Comparison of ENCODE assay signal across 1 cellular context in the genomic region with DNA sequence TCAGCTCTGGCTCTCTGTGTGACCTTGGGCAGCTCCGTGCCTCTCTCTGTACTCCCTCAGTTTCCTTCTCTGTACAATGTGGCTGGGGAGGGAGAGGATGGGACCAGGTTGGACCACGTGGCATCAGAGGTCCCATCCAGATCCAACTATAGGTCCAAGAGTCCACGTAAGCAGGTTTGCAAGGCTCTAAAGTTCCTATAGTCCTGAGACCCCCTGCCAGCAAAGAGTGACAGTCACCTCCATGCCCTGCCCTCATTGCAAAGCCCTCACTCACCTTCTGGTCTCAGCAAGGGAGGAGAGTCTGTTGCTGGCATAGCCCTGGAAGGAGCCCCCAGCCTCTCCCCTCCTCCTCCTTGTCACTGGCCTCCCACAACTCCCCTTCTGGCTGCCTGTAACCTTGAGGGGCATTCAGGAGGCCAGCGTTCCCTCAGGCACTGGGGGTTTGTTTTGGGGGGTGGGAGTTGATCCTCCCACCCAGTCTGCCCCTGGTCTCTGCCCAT.
A peak's percentile ranks its signal among the peaks of the same experiment; 100 is the strongest.
TF ChIP-seq lines count a peak whose summit lies in the region.

No MANE protein-coding gene starts in this region.

TF ChIP-seq in K562, 482 proteins besides CTCF, POLR2A, EP300 and RAD21:
- TF ChIP-seq ZBTB7A (IDR thresholded peaks at IDR 0.05; ENCODE audit: borderline replicate concordance, control insufficient read depth, low read depth, low read length) (peak; percentile 48; the same call in 1 of the 2 replicates), NRF1 (conservative IDR thresholded peaks at IDR 0.05 in 1 of 2, IDR thresholded peaks at IDR 0.05 in 1 of 2) (no peak), RBBP5 (IDR thresholded peaks at IDR 0.05; ENCODE audit: borderline replicate concordance, insufficient read depth, low read length, poor library complexity, severe bottlenecking) (peak; percentile 11), POLR3A (IDR thresholded peaks at IDR 0.05; ENCODE audit: borderline replicate concordance, extremely low read depth, insufficient read depth, insufficient read length) (no peak), HCFC1 (IDR thresholded peaks at IDR 0.05; ENCODE audit: low read depth, low read length) (no peak)
- TF ChIP-seq, protein P1, sequence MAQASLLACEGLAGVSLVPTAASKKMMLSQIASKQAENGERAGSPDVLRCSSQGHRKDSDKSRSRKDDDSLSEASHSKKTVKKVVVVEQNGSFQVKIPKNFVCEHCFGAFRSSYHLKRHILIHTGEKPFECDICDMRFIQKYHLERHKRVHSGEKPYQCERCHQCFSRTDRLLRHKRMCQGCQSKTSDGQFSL (CRISPR knock-in tag; IDR thresholded peaks at IDR 0.05) = peak; percentile 14; the same call in 1 of the 2 replicates
- TF ChIP-seq, protein P1 (tag; IDR thresholded peaks at IDR 0.05) = no peak
- TF ChIP-seq, protein P2, sequence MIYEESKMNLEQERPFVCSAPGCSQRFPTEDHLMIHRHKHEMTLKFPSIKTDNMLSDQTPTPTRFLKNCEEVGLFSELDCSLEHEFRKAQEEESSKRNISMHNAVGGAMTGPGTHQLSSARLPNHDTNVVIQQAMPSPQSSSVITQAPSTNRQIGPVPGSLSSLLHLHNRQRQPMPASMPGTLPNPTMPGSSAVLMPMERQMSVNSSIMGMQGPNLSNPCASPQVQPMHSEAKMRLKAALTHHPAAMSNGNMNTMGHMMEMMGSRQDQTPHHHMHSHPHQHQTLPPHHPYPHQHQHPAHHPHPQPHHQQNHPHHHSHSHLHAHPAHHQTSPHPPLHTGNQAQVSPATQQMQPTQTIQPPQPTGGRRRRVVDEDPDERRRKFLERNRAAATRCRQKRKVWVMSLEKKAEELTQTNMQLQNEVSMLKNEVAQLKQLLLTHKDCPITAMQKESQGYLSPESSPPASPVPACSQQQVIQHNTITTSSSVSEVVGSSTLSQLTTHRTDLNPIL (CRISPR knock-in tag; IDR thresholded peaks at IDR 0.05) = no peak
